ENCODE assay signal across 1 cellular context in genomic region chr15:40952901-40953712, GRCh38.
TF ChIP-seq lines count a peak whose summit lies in the region.

CHAC1 (plus strand) TSS chr15:40953471; CDS start chr15:40953584, 113 bp downstream.

TF ChIP-seq in K562, 482 proteins besides CTCF, POLR2A, EP300 and RAD21 (continued from another document and continues in another):
- TF ChIP-seq MNT (conservative IDR thresholded peaks at IDR 0.05) (peak in 1 of 2 experiments; percentile 66; a peak in 2 of 4 replicates), SUPT5H (IDR thresholded peaks at IDR 0.05) (peak; percentile 73), RBM15 (IDR thresholded peaks at IDR 0.05; ENCODE audit: insufficient read depth, low read length) (no peak), LARP7 (IDR thresholded peaks at IDR 0.05) (no peak), SNIP1 (IDR thresholded peaks at IDR 0.05; ENCODE audit: low read depth) (no peak), FUS (optimal IDR thresholded peaks at IDR 0.05; ENCODE audit: low read depth, low read length) (no peak), SRSF9 (IDR thresholded peaks at IDR 0.05; ENCODE audit: borderline replicate concordance, low read depth, low read length) (no peak), RBM25 (IDR thresholded peaks at IDR 0.05; ENCODE audit: low read depth, low read length, severe bottlenecking) (peak; percentile 78), FOXM1 (IDR thresholded peaks at IDR 0.05; ENCODE audit: low read depth) (no peak), FOXM1 (CRISPR knock-in tag; IDR thresholded peaks at IDR 0.05; ENCODE audit: low read depth) (no peak), CHD2 (IDR thresholded peaks at IDR 0.05; ENCODE audit: low read depth, low read length) (no peak), POLR2H (tag; IDR thresholded peaks at IDR 0.05; ENCODE audit: low read depth) (peak; percentile 90), ZNF146 (CRISPR knock-in tag; IDR thresholded peaks at IDR 0.05; ENCODE audit: unreplicated experiment) (no peak), NRF1 (conservative IDR thresholded peaks at IDR 0.05 in 1 of 2, IDR thresholded peaks at IDR 0.05 in 1 of 2) (peak; percentile 26 to 36; a peak in 2 of 4 replicates), MTA2 (IDR thresholded peaks at IDR 0.05; ENCODE audit: low read depth) (no peak), SMAD3 (CRISPR knock-in tag; conservative IDR thresholded peaks at IDR 0.05) (no peak), KDM1A (IDR thresholded peaks at IDR 0.05) (no peak), TBP (optimal IDR thresholded peaks at IDR 0.05; ENCODE audit: low read depth, low read length) (peak; percentile 83), POLR3A (IDR thresholded peaks at IDR 0.05; ENCODE audit: borderline replicate concordance, extremely low read depth, insufficient read depth, insufficient read length) (no peak), CBX5 (IDR thresholded peaks at IDR 0.05; ENCODE audit: borderline replicate concordance, low read depth) (no peak), KLF6 (CRISPR knock-in tag; IDR thresholded peaks at IDR 0.05; ENCODE audit: borderline replicate concordance) (no peak), E2F3 (CRISPR knock-in tag; IDR thresholded peaks at IDR 0.05) (no peak), MTA1 (IDR thresholded peaks at IDR 0.05; ENCODE audit: borderline replicate concordance) (no peak), RAD51 (IDR thresholded peaks at IDR 0.05; ENCODE audit: borderline replicate concordance, low read depth) (no peak), CAMTA2 (CRISPR knock-in tag; conservative IDR thresholded peaks at IDR 0.05) (no peak), ZBTB7A (IDR thresholded peaks at IDR 0.05; ENCODE audit: borderline replicate concordance, control insufficient read depth, low read depth, low read length) (peak; percentile 29; the same call in 1 of the 2 replicates), GABPB2 (CRISPR knock-in tag; conservative IDR thresholded peaks at IDR 0.05) (no peak), ELK1 (CRISPR knock-in tag; IDR thresholded peaks at IDR 0.05) (no peak), KAT8 (IDR thresholded peaks at IDR 0.05; ENCODE audit: low read depth) (no peak), ELF4 (CRISPR knock-in tag; IDR thresholded peaks at IDR 0.05) (no peak), MTA3 (IDR thresholded peaks at IDR 0.05; ENCODE audit: borderline replicate concordance) (peak; percentile 98), TFAP4 (CRISPR knock-in tag; IDR thresholded peaks at IDR 0.05; ENCODE audit: borderline replicate concordance) (peak; percentile 99), ATF7 (IDR thresholded peaks at IDR 0.05) (peak; percentile 95), GATAD2B (IDR thresholded peaks at IDR 0.05; ENCODE audit: borderline replicate concordance) (no peak), IFI16 (CRISPR knock-in tag; IDR thresholded peaks at IDR 0.05) (no peak), LCOR (CRISPR knock-in tag; IDR thresholded peaks at IDR 0.05) (0 out of 2 replicates have a peak, but pooled peaks have one; percentile 58), THRA (IDR thresholded peaks at IDR 0.05) (no peak), FOXK1 (CRISPR knock-in tag; IDR thresholded peaks at IDR 0.05; ENCODE audit: borderline replicate concordance) (no peak), ZSCAN32 (CRISPR knock-in tag; IDR thresholded peaks at IDR 0.05) (peak; percentile 88), MAZ (CRISPR knock-in tag; conservative IDR thresholded peaks at IDR 0.05 in 1 of 2, IDR thresholded peaks at IDR 0.05 in 1 of 2) (peak in 1 of 2 experiments; percentile 27; a peak in 1 of 4 replicates), NCOA4 (IDR thresholded peaks at IDR 0.05; ENCODE audit: partially characterized antibody) (no peak), RBM34 (IDR thresholded peaks at IDR 0.05; ENCODE audit: borderline replicate concordance, insufficient read depth, low read length) (no peak), CC2D1A (IDR thresholded peaks at IDR 0.05) (peak; percentile 97), ZNF445 (CRISPR knock-in tag; IDR thresholded peaks at IDR 0.05; ENCODE audit: low read depth) (no peak), TEAD2 (tag; IDR thresholded peaks at IDR 0.05) (no peak), YBX1 (IDR thresholded peaks at IDR 0.05) (no peak), ATF2 (CRISPR knock-in tag; IDR thresholded peaks at IDR 0.05) (no peak), ZHX1 (conservative IDR thresholded peaks at IDR 0.05; ENCODE audit: low read length) (no peak), FOXJ3 (CRISPR knock-in tag; IDR thresholded peaks at IDR 0.05) (no peak), TEAD4 (IDR thresholded peaks at IDR 0.05; ENCODE audit: low read length) (no peak), TEAD4 (CRISPR knock-in tag; IDR thresholded peaks at IDR 0.05; ENCODE audit: borderline replicate concordance) (no peak), MCM7 (IDR thresholded peaks at IDR 0.05) (no peak), ZNF780A (CRISPR knock-in tag; IDR thresholded peaks at IDR 0.05) (no peak), PHF8 (IDR thresholded peaks at IDR 0.05; ENCODE audit: borderline replicate concordance, low read length) (peak; percentile 65; the same call in 1 of the 2 replicates), SRSF1 (IDR thresholded peaks at IDR 0.05; ENCODE audit: low read depth, low read length) (no peak), ZNF609 (CRISPR knock-in tag; IDR thresholded peaks at IDR 0.05; ENCODE audit: borderline replicate concordance) (no peak), ZNF408 (CRISPR knock-in tag; IDR thresholded peaks at IDR 0.05; ENCODE audit: low read depth) (no peak), SAP30 (IDR thresholded peaks at IDR 0.05; ENCODE audit: borderline replicate concordance, insufficient read depth, low read depth, low read length, poor library complexity, severe bottlenecking) (peak; percentile 85), PYGO2 (tag; IDR thresholded peaks at IDR 0.05) (no peak), ZNF311 (CRISPR knock-in tag; IDR thresholded peaks at IDR 0.05) (no peak), HDAC1 (IDR thresholded peaks at IDR 0.05) (peak in 1 of 2 experiments; percentile 67; a peak in 2 of 4 replicates), TRIM25 (IDR thresholded peaks at IDR 0.05; ENCODE audit: borderline replicate concordance) (no peak), ZNF175 (CRISPR knock-in tag; IDR thresholded peaks at IDR 0.05; ENCODE audit: low read depth) (0 out of 2 replicates have a peak, but pooled peaks have one; percentile 14)
